1 cellular context compared by ENCODE assay signal in genomic region chr11:6693342-6694228, GRCh38.
TF ChIP-seq lines count a peak whose summit lies in the region.

No MANE protein-coding gene starts in this region.

TF ChIP-seq in HepG2, 621 proteins besides CTCF, POLR2A, EP300 and RAD21:
- TF ChIP-seq ZNF678 (CRISPR knock-in tag; IDR thresholded peaks at IDR 0.05) (no peak), ZFP37 (CRISPR knock-in tag; IDR thresholded peaks at IDR 0.05; ENCODE audit: borderline replicate concordance) (no peak), ZBTB37 (CRISPR knock-in tag; IDR thresholded peaks at IDR 0.05) (no peak), HBP1 (CRISPR knock-in tag; IDR thresholded peaks at IDR 0.05; ENCODE audit: low read depth) (no peak), MTA1 (CRISPR knock-in tag; IDR thresholded peaks at IDR 0.05; ENCODE audit: borderline replicate concordance) (no peak), MAF1 (CRISPR knock-in tag; IDR thresholded peaks at IDR 0.05; ENCODE audit: borderline replicate concordance) (no peak), ARID4A (CRISPR knock-in tag; IDR thresholded peaks at IDR 0.05; ENCODE audit: borderline replicate concordance) (no peak), ZBTB46 (CRISPR knock-in tag; IDR thresholded peaks at IDR 0.05; ENCODE audit: borderline replicate concordance) (no peak), ZBTB49 (CRISPR knock-in tag; IDR thresholded peaks at IDR 0.05; ENCODE audit: borderline replicate concordance) (no peak), FIP1L1 (IDR thresholded peaks at IDR 0.05; ENCODE audit: borderline replicate concordance, insufficient read depth, low read depth, low read length) (no peak)
